1 cellular context compared by ENCODE assay signal in the genomic region with DNA sequence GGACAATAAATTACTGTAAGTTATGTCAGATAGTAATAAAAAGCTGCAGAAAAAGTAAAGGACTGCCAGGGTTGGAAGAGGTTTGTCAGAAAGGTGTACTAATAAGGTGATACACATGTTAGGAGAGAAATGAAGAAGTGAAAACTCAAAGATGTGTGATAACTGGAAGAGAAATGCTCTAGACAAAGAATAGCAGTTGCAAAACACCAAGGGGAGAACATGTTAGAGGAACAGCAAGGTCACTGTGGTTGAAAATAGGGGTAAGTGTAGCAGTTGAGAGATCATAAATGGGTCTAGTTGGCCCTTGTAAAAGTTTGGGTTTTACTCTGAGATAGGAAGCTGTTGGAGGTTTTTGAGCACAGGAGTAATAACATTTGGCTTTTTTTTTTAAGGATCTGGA.
TF ChIP-seq lines count a peak whose summit lies in the region.

No MANE protein-coding gene starts in this region.

TF ChIP-seq in GM12878, 131 proteins besides CTCF, POLR2A, EP300 and RAD21 (continued from another document):
- TF ChIP-seq, protein P1, sequence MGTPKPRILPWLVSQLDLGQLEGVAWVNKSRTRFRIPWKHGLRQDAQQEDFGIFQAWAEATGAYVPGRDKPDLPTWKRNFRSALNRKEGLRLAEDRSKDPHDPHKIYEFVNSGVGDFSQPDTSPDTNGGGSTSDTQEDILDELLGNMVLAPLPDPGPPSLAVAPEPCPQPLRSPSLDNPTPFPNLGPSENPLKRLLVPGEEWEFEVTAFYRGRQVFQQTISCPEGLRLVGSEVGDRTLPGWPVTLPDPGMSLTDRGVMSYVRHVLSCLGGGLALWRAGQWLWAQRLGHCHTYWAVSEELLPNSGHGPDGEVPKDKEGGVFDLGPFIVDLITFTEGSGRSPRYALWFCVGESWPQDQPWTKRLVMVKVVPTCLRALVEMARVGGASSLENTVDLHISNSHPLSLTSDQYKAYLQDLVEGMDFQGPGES (IDR thresholded peaks at IDR 0.05): no peak
- TF ChIP-seq IRF4 (IDR thresholded peaks at IDR 0.05; ENCODE audit: low read depth, low read length) (peak; percentile 69), BHLHE40 (IDR thresholded peaks at IDR 0.05; ENCODE audit: borderline replicate concordance in 1 of 2, low read depth in 2 of 2, low read length in 1 of 2) (no peak), BMI1 (IDR thresholded peaks at IDR 0.05; ENCODE audit: borderline replicate concordance) (peak; percentile 51; the same call in 1 of the 2 replicates), TCF3 (IDR thresholded peaks at IDR 0.05; ENCODE audit: borderline replicate concordance, insufficient read depth, low read depth, low read length) (no peak), SIX5 (IDR thresholded peaks at IDR 0.05; ENCODE audit: low read depth, low read length, severe bottlenecking) (no peak), RUNX3 (IDR thresholded peaks at IDR 0.05; ENCODE audit: low read length) (peak; percentile 88), RBBP5 (conservative IDR thresholded peaks at IDR 0.05) (no peak), NR2C1 (IDR thresholded peaks at IDR 0.05) (peak; percentile 58), CREB1 (IDR thresholded peaks at IDR 0.05; ENCODE audit: low read depth) (no peak), HDAC2 (IDR thresholded peaks at IDR 0.05) (no peak), HCFC1 (IDR thresholded peaks at IDR 0.05; ENCODE audit: low read length) (no peak), GATAD2B (conservative IDR thresholded peaks at IDR 0.05; ENCODE audit: low read depth) (no peak), ZNF24 (IDR thresholded peaks at IDR 0.05) (peak; percentile 70), JUNB (IDR thresholded peaks at IDR 0.05) (peak; percentile 61), NFIC (IDR thresholded peaks at IDR 0.05; ENCODE audit: low read depth, low read length) (peak; percentile 68), CBFB (IDR thresholded peaks at IDR 0.05; ENCODE audit: low read depth) (0 out of 2 replicates have a peak, but pooled peaks have one; percentile 19), NBN (IDR thresholded peaks at IDR 0.05) (0 out of 2 replicates have a peak, but pooled peaks have one; percentile 59), FOXK2 (IDR thresholded peaks at IDR 0.05) (no peak), SIN3A (IDR thresholded peaks at IDR 0.05; ENCODE audit: low read depth, low read length) (no peak), BACH1 (IDR thresholded peaks at IDR 0.05; ENCODE audit: borderline replicate concordance) (peak; percentile 74; the same call in 1 of the 2 replicates), MYC (IDR thresholded peaks at IDR 0.05; ENCODE audit: insufficient read depth, insufficient read length, insufficient replicate concordance, low read length, severe bottlenecking) (no peak), SMARCA5 (IDR thresholded peaks at IDR 0.05) (peak; percentile 70; the same call in 1 of the 2 replicates), MXI1 (IDR thresholded peaks at IDR 0.05; ENCODE audit: low read depth, low read length) (peak; percentile 31; the same call in 1 of the 2 replicates), MTA2 (IDR thresholded peaks at IDR 0.05; ENCODE audit: low read depth) (peak; percentile 88), DPF2 (IDR thresholded peaks at IDR 0.05) (peak; percentile 75), RAD51 (IDR thresholded peaks at IDR 0.05) (no peak), CHD1 (IDR thresholded peaks at IDR 0.05; ENCODE audit: low read depth, low read length) (no peak), STAT1 (conservative IDR thresholded peaks at IDR 0.05) (no peak), ZNF622 (IDR thresholded peaks at IDR 0.05) (no peak), FOXM1 (IDR thresholded peaks at IDR 0.05; ENCODE audit: low read depth, low read length) (0 out of 2 replicates have a peak, but pooled peaks have one; percentile 29), ATF7 (IDR thresholded peaks at IDR 0.05; ENCODE audit: low read depth) (peak; percentile 40; the same call in 1 of the 2 replicates), IKZF1 (conservative IDR thresholded peaks at IDR 0.05) (peak; percentile 26; the same call in 1 of the 2 replicates), CREM (IDR thresholded peaks at IDR 0.05; ENCODE audit: low read depth) (0 out of 2 replicates have a peak, but pooled peaks have one; percentile 23), CBX5 (IDR thresholded peaks at IDR 0.05; ENCODE audit: low read depth) (0 out of 2 replicates have a peak, but pooled peaks have one; percentile 47), PML (IDR thresholded peaks at IDR 0.05; ENCODE audit: low read length) (no peak), IKZF2 (IDR thresholded peaks at IDR 0.05) (peak; percentile 65 to 75; a peak in 2 of 4 replicates), SPI1 (IDR thresholded peaks at IDR 0.05; ENCODE audit: borderline replicate concordance, insufficient read depth, low read depth, low read length) (peak; percentile 87), MTA3 (IDR thresholded peaks at IDR 0.05; ENCODE audit: borderline replicate concordance, low read length) (peak; percentile 34; the same call in 1 of the 2 replicates)
- TF ChIP-seq, protein P2, sequence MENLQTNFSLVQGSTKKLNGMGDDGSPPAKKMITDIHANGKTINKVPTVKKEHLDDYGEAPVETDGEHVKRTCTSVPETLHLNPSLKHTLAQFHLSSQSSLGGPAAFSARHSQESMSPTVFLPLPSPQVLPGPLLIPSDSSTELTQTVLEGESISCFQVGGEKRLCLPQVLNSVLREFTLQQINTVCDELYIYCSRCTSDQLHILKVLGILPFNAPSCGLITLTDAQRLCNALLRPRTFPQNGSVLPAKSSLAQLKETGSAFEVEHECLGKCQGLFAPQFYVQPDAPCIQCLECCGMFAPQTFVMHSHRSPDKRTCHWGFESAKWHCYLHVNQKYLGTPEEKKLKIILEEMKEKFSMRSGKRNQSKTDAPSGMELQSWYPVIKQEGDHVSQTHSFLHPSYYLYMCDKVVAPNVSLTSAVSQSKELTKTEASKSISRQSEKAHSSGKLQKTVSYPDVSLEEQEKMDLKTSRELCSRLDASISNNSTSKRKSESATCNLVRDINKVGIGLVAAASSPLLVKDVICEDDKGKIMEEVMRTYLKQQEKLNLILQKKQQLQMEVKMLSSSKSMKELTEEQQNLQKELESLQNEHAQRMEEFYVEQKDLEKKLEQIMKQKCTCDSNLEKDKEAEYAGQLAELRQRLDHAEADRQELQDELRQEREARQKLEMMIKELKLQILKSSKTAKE (IDR thresholded peaks at IDR 0.05; ENCODE audit: low read depth, poor library complexity, severe bottlenecking): peak; percentile 45
- TF ChIP-seq, protein P3, sequence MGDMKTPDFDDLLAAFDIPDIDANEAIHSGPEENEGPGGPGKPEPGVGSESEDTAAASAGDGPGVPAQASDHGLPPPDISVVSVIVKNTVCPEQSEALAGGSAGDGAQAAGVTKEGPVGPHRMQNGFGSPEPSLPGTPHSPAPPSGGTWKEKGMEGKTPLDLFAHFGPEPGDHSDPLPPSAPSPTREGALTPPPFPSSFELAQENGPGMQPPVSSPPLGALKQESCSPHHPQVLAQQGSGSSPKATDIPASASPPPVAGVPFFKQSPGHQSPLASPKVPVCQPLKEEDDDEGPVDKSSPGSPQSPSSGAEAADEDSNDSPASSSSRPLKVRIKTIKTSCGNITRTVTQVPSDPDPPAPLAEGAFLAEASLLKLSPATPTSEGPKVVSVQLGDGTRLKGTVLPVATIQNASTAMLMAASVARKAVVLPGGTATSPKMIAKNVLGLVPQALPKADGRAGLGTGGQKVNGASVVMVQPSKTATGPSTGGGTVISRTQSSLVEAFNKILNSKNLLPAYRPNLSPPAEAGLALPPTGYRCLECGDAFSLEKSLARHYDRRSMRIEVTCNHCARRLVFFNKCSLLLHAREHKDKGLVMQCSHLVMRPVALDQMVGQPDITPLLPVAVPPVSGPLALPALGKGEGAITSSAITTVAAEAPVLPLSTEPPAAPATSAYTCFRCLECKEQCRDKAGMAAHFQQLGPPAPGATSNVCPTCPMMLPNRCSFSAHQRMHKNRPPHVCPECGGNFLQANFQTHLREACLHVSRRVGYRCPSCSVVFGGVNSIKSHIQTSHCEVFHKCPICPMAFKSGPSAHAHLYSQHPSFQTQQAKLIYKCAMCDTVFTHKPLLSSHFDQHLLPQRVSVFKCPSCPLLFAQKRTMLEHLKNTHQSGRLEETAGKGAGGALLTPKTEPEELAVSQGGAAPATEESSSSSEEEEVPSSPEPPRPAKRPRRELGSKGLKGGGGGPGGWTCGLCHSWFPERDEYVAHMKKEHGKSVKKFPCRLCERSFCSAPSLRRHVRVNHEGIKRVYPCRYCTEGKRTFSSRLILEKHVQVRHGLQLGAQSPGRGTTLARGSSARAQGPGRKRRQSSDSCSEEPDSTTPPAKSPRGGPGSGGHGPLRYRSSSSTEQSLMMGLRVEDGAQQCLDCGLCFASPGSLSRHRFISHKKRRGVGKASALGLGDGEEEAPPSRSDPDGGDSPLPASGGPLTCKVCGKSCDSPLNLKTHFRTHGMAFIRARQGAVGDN (IDR thresholded peaks at IDR 0.05): 0 out of 2 replicates have a peak, but pooled peaks have one; percentile 20
- TF ChIP-seq, protein P4, sequence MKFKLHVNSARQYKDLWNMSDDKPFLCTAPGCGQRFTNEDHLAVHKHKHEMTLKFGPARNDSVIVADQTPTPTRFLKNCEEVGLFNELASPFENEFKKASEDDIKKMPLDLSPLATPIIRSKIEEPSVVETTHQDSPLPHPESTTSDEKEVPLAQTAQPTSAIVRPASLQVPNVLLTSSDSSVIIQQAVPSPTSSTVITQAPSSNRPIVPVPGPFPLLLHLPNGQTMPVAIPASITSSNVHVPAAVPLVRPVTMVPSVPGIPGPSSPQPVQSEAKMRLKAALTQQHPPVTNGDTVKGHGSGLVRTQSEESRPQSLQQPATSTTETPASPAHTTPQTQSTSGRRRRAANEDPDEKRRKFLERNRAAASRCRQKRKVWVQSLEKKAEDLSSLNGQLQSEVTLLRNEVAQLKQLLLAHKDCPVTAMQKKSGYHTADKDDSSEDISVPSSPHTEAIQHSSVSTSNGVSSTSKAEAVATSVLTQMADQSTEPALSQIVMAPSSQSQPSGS (IDR thresholded peaks at IDR 0.05; ENCODE audit: low read length): peak; percentile 39; the same call in 1 of the 2 replicates
- TF ChIP-seq, protein P5, sequence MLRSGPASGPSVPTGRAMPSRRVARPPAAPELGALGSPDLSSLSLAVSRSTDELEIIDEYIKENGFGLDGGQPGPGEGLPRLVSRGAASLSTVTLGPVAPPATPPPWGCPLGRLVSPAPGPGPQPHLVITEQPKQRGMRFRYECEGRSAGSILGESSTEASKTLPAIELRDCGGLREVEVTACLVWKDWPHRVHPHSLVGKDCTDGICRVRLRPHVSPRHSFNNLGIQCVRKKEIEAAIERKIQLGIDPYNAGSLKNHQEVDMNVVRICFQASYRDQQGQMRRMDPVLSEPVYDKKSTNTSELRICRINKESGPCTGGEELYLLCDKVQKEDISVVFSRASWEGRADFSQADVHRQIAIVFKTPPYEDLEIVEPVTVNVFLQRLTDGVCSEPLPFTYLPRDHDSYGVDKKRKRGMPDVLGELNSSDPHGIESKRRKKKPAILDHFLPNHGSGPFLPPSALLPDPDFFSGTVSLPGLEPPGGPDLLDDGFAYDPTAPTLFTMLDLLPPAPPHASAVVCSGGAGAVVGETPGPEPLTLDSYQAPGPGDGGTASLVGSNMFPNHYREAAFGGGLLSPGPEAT (IDR thresholded peaks at IDR 0.05; ENCODE audit: low read depth): peak; percentile 37; the same call in 1 of the 2 replicates
- TF ChIP-seq, protein P6, sequence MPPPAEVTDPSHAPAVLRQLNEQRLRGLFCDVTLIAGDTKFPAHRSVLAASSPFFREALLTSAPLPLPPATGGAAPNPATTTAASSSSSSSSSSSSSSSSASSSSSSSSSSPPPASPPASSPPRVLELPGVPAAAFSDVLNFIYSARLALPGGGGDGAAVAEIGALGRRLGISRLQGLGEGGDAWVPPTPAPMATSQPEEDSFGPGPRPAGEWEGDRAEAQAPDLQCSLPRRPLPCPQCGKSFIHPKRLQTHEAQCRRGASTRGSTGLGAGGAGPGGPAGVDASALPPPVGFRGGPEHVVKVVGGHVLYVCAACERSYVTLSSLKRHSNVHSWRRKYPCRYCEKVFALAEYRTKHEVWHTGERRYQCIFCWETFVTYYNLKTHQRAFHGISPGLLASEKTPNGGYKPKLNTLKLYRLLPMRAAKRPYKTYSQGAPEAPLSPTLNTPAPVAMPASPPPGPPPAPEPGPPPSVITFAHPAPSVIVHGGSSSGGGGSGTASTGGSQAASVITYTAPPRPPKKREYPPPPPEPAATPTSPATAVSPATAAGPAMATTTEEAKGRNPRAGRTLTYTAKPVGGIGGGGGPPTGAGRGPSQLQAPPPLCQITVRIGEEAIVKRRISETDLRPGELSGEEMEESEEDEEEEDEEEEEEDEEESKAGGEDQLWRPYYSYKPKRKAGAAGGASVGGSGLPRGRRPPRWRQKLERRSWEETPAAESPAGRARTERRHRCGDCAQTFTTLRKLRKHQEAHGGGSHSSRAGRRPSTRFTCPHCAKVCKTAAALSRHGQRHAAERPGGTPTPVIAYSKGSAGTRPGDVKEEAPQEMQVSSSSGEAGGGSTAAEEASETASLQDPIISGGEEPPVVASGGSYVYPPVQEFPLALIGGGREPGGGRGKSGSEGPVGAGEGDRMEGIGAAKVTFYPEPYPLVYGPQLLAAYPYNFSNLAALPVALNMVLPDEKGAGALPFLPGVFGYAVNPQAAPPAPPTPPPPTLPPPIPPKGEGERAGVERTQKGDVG (CRISPR knock-in tag; IDR thresholded peaks at IDR 0.05): no peak
- TF ChIP-seq, protein P7, sequence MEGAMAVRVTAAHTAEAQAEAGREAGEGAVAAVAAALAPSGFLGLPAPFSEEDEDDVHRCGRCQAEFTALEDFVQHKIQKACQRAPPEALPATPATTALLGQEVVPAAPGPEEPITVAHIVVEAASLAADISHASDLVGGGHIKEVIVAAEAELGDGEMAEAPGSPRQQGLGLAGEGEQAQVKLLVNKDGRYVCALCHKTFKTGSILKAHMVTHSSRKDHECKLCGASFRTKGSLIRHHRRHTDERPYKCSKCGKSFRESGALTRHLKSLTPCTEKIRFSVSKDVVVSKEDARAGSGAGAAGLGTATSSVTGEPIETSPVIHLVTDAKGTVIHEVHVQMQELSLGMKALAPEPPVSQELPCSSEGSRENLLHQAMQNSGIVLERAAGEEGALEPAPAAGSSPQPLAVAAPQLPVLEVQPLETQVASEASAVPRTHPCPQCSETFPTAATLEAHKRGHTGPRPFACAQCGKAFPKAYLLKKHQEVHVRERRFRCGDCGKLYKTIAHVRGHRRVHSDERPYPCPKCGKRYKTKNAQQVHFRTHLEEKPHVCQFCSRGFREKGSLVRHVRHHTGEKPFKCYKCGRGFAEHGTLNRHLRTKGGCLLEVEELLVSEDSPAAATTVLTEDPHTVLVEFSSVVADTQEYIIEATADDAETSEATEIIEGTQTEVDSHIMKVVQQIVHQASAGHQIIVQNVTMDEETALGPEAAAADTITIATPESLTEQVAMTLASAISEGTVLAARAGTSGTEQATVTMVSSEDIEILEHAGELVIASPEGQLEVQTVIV (IDR thresholded peaks at IDR 0.05; ENCODE audit: borderline replicate concordance, partially characterized antibody): no peak
- TF ChIP-seq, protein P8, sequence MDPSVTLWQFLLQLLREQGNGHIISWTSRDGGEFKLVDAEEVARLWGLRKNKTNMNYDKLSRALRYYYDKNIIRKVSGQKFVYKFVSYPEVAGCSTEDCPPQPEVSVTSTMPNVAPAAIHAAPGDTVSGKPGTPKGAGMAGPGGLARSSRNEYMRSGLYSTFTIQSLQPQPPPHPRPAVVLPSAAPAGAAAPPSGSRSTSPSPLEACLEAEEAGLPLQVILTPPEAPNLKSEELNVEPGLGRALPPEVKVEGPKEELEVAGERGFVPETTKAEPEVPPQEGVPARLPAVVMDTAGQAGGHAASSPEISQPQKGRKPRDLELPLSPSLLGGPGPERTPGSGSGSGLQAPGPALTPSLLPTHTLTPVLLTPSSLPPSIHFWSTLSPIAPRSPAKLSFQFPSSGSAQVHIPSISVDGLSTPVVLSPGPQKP (IDR thresholded peaks at IDR 0.05; ENCODE audit: low read depth, low read length): no peak
